In the genomic region with DNA sequence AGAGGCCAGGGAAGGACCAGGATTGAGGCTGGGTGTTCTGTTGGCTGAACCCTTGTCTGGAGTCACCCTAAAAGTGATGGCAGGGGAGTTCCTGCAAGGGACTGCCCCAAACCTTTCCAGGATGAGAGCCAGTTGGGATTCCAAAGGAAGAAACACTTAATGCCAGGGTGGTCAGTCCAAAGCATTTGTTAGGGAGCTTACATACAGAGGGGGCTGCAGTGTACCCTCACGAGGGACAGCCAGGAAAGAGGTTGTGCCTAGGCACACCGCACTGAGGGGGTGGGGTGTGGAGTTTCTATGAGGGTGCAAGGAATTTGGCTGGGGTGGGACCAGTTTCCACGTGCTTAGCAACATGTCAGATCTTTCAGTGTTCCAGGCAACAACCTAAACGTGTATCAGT, we compare ENCODE assay signal across 20 cellular contexts. TPM values are rescaled to one million over a fixed set of nuclear protein-coding genes. Genes with fewer than 3 reads are reported as not detected.
"Had no signal": no experiment of that assay in that cellular context is flagged by ENCODE, and none has a peak within 500 bp of the region (broad histone marks: within the 10 kb centered on the region; RNA-seq: fewer than 3 reads in every experiment).

No MANE protein-coding gene starts in this region.

RNA-seq across cellular contexts. Expression of a gene that starts 9.3 kb away (rescaled TPM):
- total RNA-seq: colonic mucosa, dermis microvascular lymphatic vessel endothelial cell, endodermal cell, esophagus mucosa, esophagus squamous epithelium, gastrocnemius medialis, glomerular endothelial cell, kidney epithelial cell, left lung, lower leg skin, lower lobe of right lung, lung microvascular endothelial cell, mesenteric fat pad, mesothelial cell of epicardium, mucosa of descending colon, myocyte had no signal
- polyA plus RNA-seq: keratinocyte had no signal

RNA-seq across cellular contexts. Expression of a gene that starts 59.9 kb away (rescaled TPM):
- total RNA-seq: colonic mucosa, esophagus mucosa, esophagus squamous epithelium, gastrocnemius medialis, heart right ventricle, kidney epithelial cell, left cardiac atrium, left lung, left ventricle myocardium superior, lower leg skin, lower lobe of right lung, mesenteric fat pad, mucosa of descending colon, myocyte had no signal
- polyA plus RNA-seq: heart right ventricle, keratinocyte had no signal
